Comparison of ENCODE assay signal across 8 cellular contexts in the genomic region with DNA sequence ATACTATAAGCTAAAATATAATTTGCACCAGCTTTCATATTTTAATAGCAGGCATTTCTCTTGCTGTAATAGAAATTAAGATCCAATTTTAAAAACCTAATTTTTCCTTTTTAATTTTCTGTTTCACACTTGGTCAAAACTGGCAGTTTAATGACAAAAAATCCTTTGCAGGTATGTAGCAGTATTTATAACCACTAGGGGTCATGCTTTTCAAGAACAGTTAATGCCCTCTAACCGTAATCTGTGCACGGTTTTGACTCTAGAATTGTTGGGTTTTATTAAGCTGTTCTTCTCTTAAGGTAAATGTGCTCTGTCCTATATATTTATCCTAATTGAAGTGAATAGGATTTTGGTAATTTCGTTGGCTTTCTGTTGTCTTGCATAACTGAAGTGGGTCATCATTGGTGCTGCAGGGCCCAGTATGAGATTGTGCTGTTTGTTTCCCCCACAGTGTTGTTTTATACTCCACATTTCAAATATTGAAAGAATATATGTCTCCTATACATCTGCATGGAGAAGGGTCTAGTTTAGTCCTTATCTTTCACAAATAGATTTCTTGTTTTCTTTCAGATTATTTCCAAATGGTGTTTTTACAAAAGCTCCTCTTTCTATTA.
DNase-seq lines count a peak whose midpoint lies in the region; ATAC-seq and TF ChIP-seq lines count a peak whose summit lies in the region.

No MANE protein-coding gene starts in this region.

- H3K9me3 ChIP-seq in uterus = no peaks in the 10 kb centered on the region

- TF ChIP-seq POLR2A in uterus (IDR thresholded peaks at IDR 0.05) = no peak

- peak; percentile 59 for TF ChIP-seq CTCF in brain microvascular endothelial cell (IDR thresholded peaks at IDR 0.05; ENCODE audit: low read depth, low read length, missing control alignments)
- peak; percentile 66 to 76 (median 72) for TF ChIP-seq CTCF in uterus (IDR thresholded peaks at IDR 0.05)

- H3K36me3 ChIP-seq in brain microvascular endothelial cell (replicated peaks) (no peaks in the 10 kb centered on the region), uterus (no peaks in the 10 kb centered on the region)

- H3K4me3 ChIP-seq in brain microvascular endothelial cell (ENCODE audit: low read depth, low read length) = no peak overlapping the region
- H3K4me3 ChIP-seq in uterus = no peak overlapping the region

- H3K4me1 ChIP-seq in uterus = peaks cover 0 to 3% of the 10 kb centered on the region in 2 donors

- in situ Hi-C loops in brain microvascular endothelial cell (cut with HindIII; ENCODE audit: low pct_ligation_motif_present, low sequenced_read_pairs) = no loop called here

- no peaks in the 10 kb centered on the region for H3K27me3 ChIP-seq in brain microvascular endothelial cell (replicated peaks)
- H3K27me3 ChIP-seq in uterus = no peaks in the 10 kb centered on the region

- intact Hi-C loops in uterus (cut with DNase I; ENCODE audit: low total_unique reads) = no loop called here

- no peak for ATAC-seq in GM18861 (IDR thresholded peaks at IDR 0.05; ENCODE audit: unreplicated experiment)

- DNase-seq in NCI-H510A treated with DMSO at 0.1 percent for 48 hours (lab: John Stamatoyannopoulos, UW) = peak; percentile 27
- no peak for DNase-seq in NCI-H510A (lab: John Stamatoyannopoulos, UW)
- peak; percentile 33 for DNase-seq in NCI-H146 (lab: John Stamatoyannopoulos, UW)
- DNase-seq in brain microvascular endothelial cell = peak; percentile 12
- DNase-seq in kidney tubule cell (ENCODE audit: low spot score) = peak; percentile 44
- DNase-seq in uterus = no peak
- DNase-seq in stimulated activated naive CD4-positive, alpha-beta T cell treated with Interleukin-2 at 50 U/mL for 16 hours (lab: John Stamatoyannopoulos, UW) = no peak

- H3K27ac ChIP-seq in brain microvascular endothelial cell (no peak overlapping the region), uterus (no peak overlapping the region)

Comparison
In these comparisons a context has a peak if more than half of its experiments do, and no peak if none do; other contexts are left out.
1. DNase-seq: peak in NCI-H510A treated with DMSO at 0.1 percent for 48 hours (single experiment), NCI-H146 (single experiment), brain microvascular endothelial cell (single experiment) and kidney tubule cell (single experiment); none in NCI-H510A (single experiment), uterus (0 of 2) and stimulated activated naive CD4-positive, alpha-beta T cell treated with Interleukin-2 at 50 U/mL for 16 hours (single experiment).